ENCODE assay signal across 1 cellular context in genomic region chr12:118429703-118430383, GRCh38.
TF ChIP-seq lines count a peak whose summit lies in the region.

No MANE protein-coding gene starts in this region.

TF ChIP-seq in A549, 52 proteins besides CTCF, POLR2A, EP300 and RAD21:
- no peak for TF ChIP-seq ATOH8 (CRISPR knock-in tag; IDR thresholded peaks at IDR 0.05; ENCODE audit: low read depth)
- peak; percentile 77 for TF ChIP-seq MAFK (IDR thresholded peaks at IDR 0.05; ENCODE audit: partially characterized antibody)
- no peak for TF ChIP-seq SMC3 (IDR thresholded peaks at IDR 0.05)
- TF ChIP-seq RFX5 (IDR thresholded peaks at IDR 0.05): no peak
- no peak for TF ChIP-seq RCOR1 (IDR thresholded peaks at IDR 0.05; ENCODE audit: low read depth, low read length)
